21 cellular contexts compared by ENCODE assay signal in the genomic region with DNA sequence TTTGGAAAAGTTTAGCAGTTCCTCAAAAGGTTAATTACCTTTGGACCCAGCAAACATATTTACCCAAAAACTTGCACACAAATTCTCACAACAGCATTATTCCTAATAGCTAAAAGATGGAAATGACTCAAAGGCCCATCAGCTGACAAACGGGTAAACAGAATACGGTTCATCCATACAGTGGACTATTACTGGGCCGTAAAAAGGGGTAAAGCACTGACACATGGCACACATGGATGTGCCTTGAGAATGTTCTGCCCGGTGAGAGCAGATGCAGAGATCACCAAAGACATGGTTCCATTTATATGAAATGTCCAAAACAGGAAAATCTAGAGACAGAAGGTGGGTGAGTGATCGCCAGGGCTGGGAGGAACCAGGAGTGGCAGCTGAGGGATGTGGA.
"Had no signal": no experiment of that assay in that cellular context is flagged by ENCODE, and none has a peak within 500 bp of the region (broad histone marks: within the 10 kb centered on the region; RNA-seq: fewer than 3 reads in every experiment).

No MANE protein-coding gene starts in this region.

- H3K4me3 ChIP-seq: left ventricle myocardium inferior, lower lobe of right lung, prostate gland, right atrium auricular region, sigmoid colon, stomach, thyroid gland had no signal

- H3K4me3 Mint-ChIP-seq: effector memory CD8-positive, alpha-beta T cell; immature natural killer cell; naive thymus-derived CD8-positive, alpha-beta T cell; stimulated activated effector memory CD8-positive, alpha-beta T cell treated with anti-CD3 and anti-CD28 coated beads, Interleukin-12 subunit alpha, Interleukin-12 subunit beta, amount 100 ng/mL, for 72 hours had no signal

- H3K27me3 Mint-ChIP-seq: effector memory CD8-positive, alpha-beta T cell; naive thymus-derived CD8-positive, alpha-beta T cell had no signal

- H3K36me3 ChIP-seq: prostate gland had no signal

- H3K9me3 ChIP-seq: left ventricle myocardium inferior, lower lobe of right lung, prostate gland, right atrium auricular region, sigmoid colon, stomach, thyroid gland had no signal

- H3K27me3 ChIP-seq: right atrium auricular region, sigmoid colon, stomach, thyroid gland had no signal

- ATAC-seq: effector memory CD8-positive, alpha-beta T cell; left colon; lower lobe of right lung; naive thymus-derived CD8-positive, alpha-beta T cell; stimulated activated effector memory CD8-positive, alpha-beta T cell treated with anti-CD3 and anti-CD28 coated beads, Interleukin-12 subunit alpha, Interleukin-12 subunit beta, amount 100 ng/mL, for 72 hours had no signal

- H3K9me3 Mint-ChIP-seq: effector memory CD8-positive, alpha-beta T cell; immature natural killer cell; naive thymus-derived CD8-positive, alpha-beta T cell had no signal

- H3K27ac Mint-ChIP-seq: effector memory CD8-positive, alpha-beta T cell; stimulated activated effector memory CD8-positive, alpha-beta T cell treated with anti-CD3 and anti-CD28 coated beads, Interleukin-12 subunit alpha, Interleukin-12 subunit beta, amount 100 ng/mL, for 72 hours had no signal

- H2AFZ ChIP-seq: parathyroid adenoma had no signal

- DNase-seq: cortex of kidney; effector memory CD8-positive, alpha-beta T cell; hypothalamus; immature natural killer cell; islet precursor cell; kidney glomerular epithelial cell; left colon; left ventricle myocardium inferior; lower lobe of right lung; naive thymus-derived CD8-positive, alpha-beta T cell; sigmoid colon; stimulated activated CD4-positive, alpha-beta T cell treated with anti-CD3 and anti-CD28 coated beads, Interleukin-2, amount 100 ng/mL, for 24 hours; stimulated activated CD4-positive, alpha-beta T cell treated with anti-CD3 and anti-CD28 coated beads, Interleukin-4, amount 100 ng/mL, for 24 hours; stimulated activated naive CD4-positive, alpha-beta T cell treated with Interleukin-2 at 50 U/mL for 16 hours; stomach; thyroid gland; trophoblast cell had no signal

- H3K27ac ChIP-seq: left ventricle myocardium inferior, lower lobe of right lung, parathyroid adenoma, prostate gland, right atrium auricular region, sigmoid colon, stomach, thyroid gland had no signal

- H3K4me1 ChIP-seq: left ventricle myocardium inferior, lower lobe of right lung, parathyroid adenoma, prostate gland, right atrium auricular region, sigmoid colon, stomach, thyroid gland had no signal
